ENCODE assay signal across 19 cellular contexts in genomic region chr7:159064121-159064815, GRCh38.
DNase-seq lines count a peak whose midpoint lies in the region; ATAC-seq and TF ChIP-seq lines count a peak whose summit lies in the region.
"Had no signal": no experiment of that assay in that cellular context is flagged by ENCODE, and none has a peak within 500 bp of the region (broad histone marks: within the 10 kb centered on the region; RNA-seq: fewer than 3 reads in every experiment).

No MANE protein-coding gene starts in this region.

- H3K14ac ChIP-seq in H9 (ENCODE audit: insufficient read depth, low read length): no peak overlapping the region

- no peak overlapping the region for H2AK5ac ChIP-seq in H9 (ENCODE audit: insufficient read length, low read length)

- CTCF ChIA-PET in activated CD8-positive, alpha-beta memory T cell treated with anti-CD3 and anti-CD28 coated beads, Interleukin-2, amount 10 ng/mL, durations not matched to agents 7 days and 5 days (lab: Charles Lee): no interaction called here

- H3K27me3 ChIP-seq in RWPE2 (ENCODE audit: insufficient read depth, poor library complexity, severe bottlenecking): no peaks in the 10 kb centered on the region
- no peaks in the 10 kb centered on the region for H3K27me3 ChIP-seq in right atrium auricular region
- H3K27me3 ChIP-seq in tibial artery: no peaks in the 10 kb centered on the region
- H3K27me3 ChIP-seq in H9 (ENCODE audit: insufficient read depth, low read length): no peaks in the 10 kb centered on the region
- H3K27me3 ChIP-seq: BLaER1 had no signal

- H3K4me2 ChIP-seq in H9 (ENCODE audit: insufficient read depth, insufficient read length, low read length): no peak overlapping the region
- H3K4me2 ChIP-seq: BLaER1 had no signal

- no peaks in the 10 kb centered on the region for H3K36me3 ChIP-seq in RWPE2 (ENCODE audit: low read depth)
- no peaks in the 10 kb centered on the region for H3K36me3 ChIP-seq in right atrium auricular region
- H3K36me3 ChIP-seq in tibial artery: no peaks in the 10 kb centered on the region
- H3K36me3 ChIP-seq: BLaER1 had no signal

- no peak overlapping the region for H4K91ac ChIP-seq in H9 (ENCODE audit: insufficient read length, low read depth, low read length)

- no peaks in the 10 kb centered on the region for H3K9me3 Mint-ChIP-seq in activated CD8-positive, alpha-beta memory T cell treated with anti-CD3 and anti-CD28 coated beads, Interleukin-2, amount 10 ng/mL, durations not matched to agents 7 days and 5 days (ENCODE audit: low read depth)
- peaks cover 0 to 3% of the 10 kb centered on the region in 2 experiments; a peak in 2 of 5 replicates for H3K9me3 Mint-ChIP-seq in H9
- H3K9me3 Mint-ChIP-seq: CD8-positive, alpha-beta T cell had no signal

- no peak overlapping the region for H3K27ac ChIP-seq in RWPE2 (ENCODE audit: poor library complexity, severe bottlenecking)
- peak overlapping the region; percentile 42 to 64 for H3K27ac ChIP-seq in right atrium auricular region
- H3K27ac ChIP-seq in tibial artery: peak overlapping the region; percentile 75 to 92
- H3K27ac ChIP-seq in H9 (ENCODE audit: insufficient read length, low read depth, low read length): no peak overlapping the region
- H3K27ac ChIP-seq: BLaER1 had no signal

- H2BK20ac ChIP-seq in H9 (ENCODE audit: low read depth, low read length, poor library complexity, severe bottlenecking): no peak overlapping the region

- H3K27ac Mint-ChIP-seq in activated CD8-positive, alpha-beta memory T cell treated with anti-CD3 and anti-CD28 coated beads, Interleukin-2, amount 10 ng/mL, durations not matched to agents 7 days and 5 days: no peak overlapping the region
- peak overlapping the region in 1 of 3 experiments; percentile 83; a peak in 1 of 7 replicates for H3K27ac Mint-ChIP-seq in H9
- H3K27ac Mint-ChIP-seq: CD8-positive, alpha-beta T cell had no signal

- H3K9me3 ChIP-seq in RWPE2 (ENCODE audit: severe bottlenecking): no peaks in the 10 kb centered on the region
- no peaks in the 10 kb centered on the region for H3K9me3 ChIP-seq in right atrium auricular region
- no peaks in the 10 kb centered on the region for H3K9me3 ChIP-seq in tibial artery
- H3K9me3 ChIP-seq in H9 (ENCODE audit: control insufficient read depth, low read depth, low read length): no peaks in the 10 kb centered on the region

- no peak for ATAC-seq in activated CD8-positive, alpha-beta memory T cell treated with anti-CD3 and anti-CD28 coated beads, Interleukin-2, amount 10 ng/mL, durations not matched to agents 7 days and 5 days
- no peak for ATAC-seq in RWPE2 (ENCODE audit: low read depth)
- ATAC-seq: CD8-positive, alpha-beta T cell; GM12878 had no signal

- peaks cover 10% of the 10 kb centered on the region for H3K4me1 Mint-ChIP-seq in activated CD8-positive, alpha-beta memory T cell treated with anti-CD3 and anti-CD28 coated beads, Interleukin-2, amount 10 ng/mL, durations not matched to agents 7 days and 5 days
- peaks cover 0 to 3% of the 10 kb centered on the region in 2 experiments; a peak in 2 of 4 replicates for H3K4me1 Mint-ChIP-seq in H9

- no peak overlapping the region for H3K18ac ChIP-seq in H9 (ENCODE audit: insufficient read length, low read depth, low read length)

- no peak overlapping the region for H3K9ac ChIP-seq in H9 (ENCODE audit: extremely low read depth, insufficient read length, low read length)
- H3K9ac ChIP-seq: BLaER1 had no signal

- H2BK120ac ChIP-seq in H9 (ENCODE audit: low read depth, low read length, poor library complexity, severe bottlenecking): no peak overlapping the region

- no peak overlapping the region for H3T11ph ChIP-seq in H9 (ENCODE audit: low read length)

- no peak overlapping the region for H2BK12ac ChIP-seq in H9 (ENCODE audit: insufficient read length, low read depth, low read length)

- no peak overlapping the region for H2AFZ ChIP-seq in H9 (ENCODE audit: low read length)

- H2BK5ac ChIP-seq in H9 (ENCODE audit: insufficient read length, low read length): no peak overlapping the region

- no peak overlapping the region for H4K5ac ChIP-seq in H9 (ENCODE audit: insufficient read length, low read depth, low read length)

- H3K36me3 Mint-ChIP-seq in activated CD8-positive, alpha-beta memory T cell treated with anti-CD3 and anti-CD28 coated beads, Interleukin-2, amount 10 ng/mL, durations not matched to agents 7 days and 5 days: no peaks in the 10 kb centered on the region
- H3K36me3 Mint-ChIP-seq in H9 (ENCODE audit: insufficient read depth in 1 of 3, low read depth in 3 of 3): peaks cover 0 to 5% (median 2%) of the 10 kb centered on the region in 3 experiments; a peak in 2 of 7 replicates
- H3K36me3 Mint-ChIP-seq: CD8-positive, alpha-beta T cell had no signal

- TF ChIP-seq CTCF in RWPE2 (IDR thresholded peaks at IDR 0.05; ENCODE audit: poor library complexity, severe bottlenecking): no peak
- TF ChIP-seq CTCF in right atrium auricular region (IDR thresholded peaks at IDR 0.05): no peak
- TF ChIP-seq CTCF in tibial artery (IDR thresholded peaks at IDR 0.05): no peak
- TF ChIP-seq CTCF in H9 (conservative IDR thresholded peaks at IDR 0.05): no peak

- no peaks in the 10 kb centered on the region for H3K4me1 ChIP-seq in RWPE2 (ENCODE audit: insufficient read depth, poor library complexity, severe bottlenecking)
- peaks cover 0 to 23% of the 10 kb centered on the region in 2 donors for H3K4me1 ChIP-seq in right atrium auricular region
- H3K4me1 ChIP-seq in tibial artery: peaks cover 0 to 51% (median 34%) of the 10 kb centered on the region in 4 donors
- H3K4me1 ChIP-seq in H9 (ENCODE audit: insufficient read depth, low read length): no peaks in the 10 kb centered on the region; the same call in 1 of the 2 replicates

- no peak overlapping the region for H3K23ac ChIP-seq in H9 (ENCODE audit: insufficient read length, low read depth, low read length)

- H3K79me2 ChIP-seq in H9 (ENCODE audit: insufficient read depth, low read length): no peaks in the 10 kb centered on the region

- H3K27me3 Mint-ChIP-seq in activated CD8-positive, alpha-beta memory T cell treated with anti-CD3 and anti-CD28 coated beads, Interleukin-2, amount 10 ng/mL, durations not matched to agents 7 days and 5 days: no peaks in the 10 kb centered on the region
- H3K27me3 Mint-ChIP-seq in H9 (ENCODE audit: low read depth): peaks cover 13% of the 10 kb centered on the region

- H3K79me1 ChIP-seq in H9 (ENCODE audit: insufficient read depth, low read depth, low read length, poor library complexity, severe bottlenecking): no peaks in the 10 kb centered on the region

- WGBS in H9 (ENCODE audit: extremely low coverage, insufficient read length, low lambda C conversion rate): no CpG with 5 or more reads among the region's 48 CpGs

- intact Hi-C loops in tibial artery (cut with DNase I; ENCODE audit: low total_unique reads): no loop called here

- no peak overlapping the region for H3K4me3 ChIP-seq in RWPE2 (ENCODE audit: severe bottlenecking)
- no peak overlapping the region for H3K4me3 ChIP-seq in right atrium auricular region
- no peak overlapping the region for H3K4me3 ChIP-seq in tibial artery
- H3K4me3 ChIP-seq: BLaER1, GM12878 had no signal

- H3K56ac ChIP-seq in H9 (ENCODE audit: insufficient read length, low read depth, low read length): no peak overlapping the region

- H3K23me2 ChIP-seq in H9 (ENCODE audit: insufficient read length, low read depth, low read length, poor library complexity, severe bottlenecking): peaks cover 3% of the 10 kb centered on the region

- no peak overlapping the region for H4K8ac ChIP-seq in H9 (replicated peaks; ENCODE audit: insufficient read length, low read depth, low read length)

- peak; percentile 42 for DNase-seq in activated CD8-positive, alpha-beta memory T cell treated with anti-CD3 and anti-CD28 coated beads, Interleukin-2, amount 50 U/mL, for 48 hours
- no peak for DNase-seq in activated CD8-positive, alpha-beta memory T cell treated with anti-CD3 and anti-CD28 coated beads, Interleukin-2, amount 10 ng/mL, durations not matched to agents 7 days and 5 days
- peak; percentile 42 for DNase-seq in RWPE2 (ENCODE audit: low spot score)
- no peak for DNase-seq in right atrium auricular region (ENCODE audit: low spot score)
- DNase-seq in tibial artery: no peak
- no peak for DNase-seq in H9
- DNase-seq in DMS53 treated with DMSO at 0.1 percent for 48 hours (lab: John Stamatoyannopoulos, UW; ENCODE audit: unreplicated experiment): no peak
- no peak for DNase-seq in NCI-H2107 (lab: John Stamatoyannopoulos, UW)
- DNase-seq: CD8-positive, alpha-beta T cell; DMS79; GOT3; Kasumi-1; MM.1S; NCI-H1105; NCI-H1694; NCI-H2227 treated with DMSO at 0.1 percent for 48 hours; NCI-H524 treated with DMSO at 0.1 percent for 48 hours had no signal

- H2BK15ac ChIP-seq in H9 (ENCODE audit: low read depth, low read length): no peak overlapping the region

- no peaks in the 10 kb centered on the region for H4K20me1 ChIP-seq in H9 (ENCODE audit: control insufficient read depth, insufficient read depth, insufficient read length)
- H4K20me1 ChIP-seq: BLaER1 had no signal

- H3K4ac ChIP-seq in H9 (ENCODE audit: low read depth, low read length): no peak overlapping the region

- no peak overlapping the region for H3K4me3 Mint-ChIP-seq in activated CD8-positive, alpha-beta memory T cell treated with anti-CD3 and anti-CD28 coated beads, Interleukin-2, amount 10 ng/mL, durations not matched to agents 7 days and 5 days
- H3K4me3 Mint-ChIP-seq in H9: no peak overlapping the region
- H3K4me3 Mint-ChIP-seq: CD8-positive, alpha-beta T cell had no signal

Comparison
In these comparisons a context has a peak if more than half of its experiments do, and no peak if none do; other contexts are left out.
1. DNase-seq: peak in activated CD8-positive, alpha-beta memory T cell treated with anti-CD3 and anti-CD28 coated beads, Interleukin-2, amount 50 U/mL, for 48 hours (single experiment) and RWPE2 (single experiment); none in activated CD8-positive, alpha-beta memory T cell treated with anti-CD3 and anti-CD28 coated beads, Interleukin-2, amount 10 ng/mL, durations not matched to agents 7 days and 5 days (single experiment), right atrium auricular region (single experiment), tibial artery (0 of 2), H9 (single experiment), DMS53 treated with DMSO at 0.1 percent for 48 hours (single experiment) and NCI-H2107 (single experiment).
2. H3K27ac ChIP-seq: peak in right atrium auricular region (2 of 2) and tibial artery (2 of 2); none in RWPE2 (single experiment) and H9 (single experiment).